2 cellular contexts compared by ENCODE assay signal in genomic region chr4:151100517-151100916, GRCh38.
TF ChIP-seq lines count a peak whose summit lies in the region.

No MANE protein-coding gene starts in this region.

TF ChIP-seq in H1, 55 proteins besides CTCF, POLR2A, EP300 and RAD21 (continued from another document):
- TF ChIP-seq, protein P1, sequence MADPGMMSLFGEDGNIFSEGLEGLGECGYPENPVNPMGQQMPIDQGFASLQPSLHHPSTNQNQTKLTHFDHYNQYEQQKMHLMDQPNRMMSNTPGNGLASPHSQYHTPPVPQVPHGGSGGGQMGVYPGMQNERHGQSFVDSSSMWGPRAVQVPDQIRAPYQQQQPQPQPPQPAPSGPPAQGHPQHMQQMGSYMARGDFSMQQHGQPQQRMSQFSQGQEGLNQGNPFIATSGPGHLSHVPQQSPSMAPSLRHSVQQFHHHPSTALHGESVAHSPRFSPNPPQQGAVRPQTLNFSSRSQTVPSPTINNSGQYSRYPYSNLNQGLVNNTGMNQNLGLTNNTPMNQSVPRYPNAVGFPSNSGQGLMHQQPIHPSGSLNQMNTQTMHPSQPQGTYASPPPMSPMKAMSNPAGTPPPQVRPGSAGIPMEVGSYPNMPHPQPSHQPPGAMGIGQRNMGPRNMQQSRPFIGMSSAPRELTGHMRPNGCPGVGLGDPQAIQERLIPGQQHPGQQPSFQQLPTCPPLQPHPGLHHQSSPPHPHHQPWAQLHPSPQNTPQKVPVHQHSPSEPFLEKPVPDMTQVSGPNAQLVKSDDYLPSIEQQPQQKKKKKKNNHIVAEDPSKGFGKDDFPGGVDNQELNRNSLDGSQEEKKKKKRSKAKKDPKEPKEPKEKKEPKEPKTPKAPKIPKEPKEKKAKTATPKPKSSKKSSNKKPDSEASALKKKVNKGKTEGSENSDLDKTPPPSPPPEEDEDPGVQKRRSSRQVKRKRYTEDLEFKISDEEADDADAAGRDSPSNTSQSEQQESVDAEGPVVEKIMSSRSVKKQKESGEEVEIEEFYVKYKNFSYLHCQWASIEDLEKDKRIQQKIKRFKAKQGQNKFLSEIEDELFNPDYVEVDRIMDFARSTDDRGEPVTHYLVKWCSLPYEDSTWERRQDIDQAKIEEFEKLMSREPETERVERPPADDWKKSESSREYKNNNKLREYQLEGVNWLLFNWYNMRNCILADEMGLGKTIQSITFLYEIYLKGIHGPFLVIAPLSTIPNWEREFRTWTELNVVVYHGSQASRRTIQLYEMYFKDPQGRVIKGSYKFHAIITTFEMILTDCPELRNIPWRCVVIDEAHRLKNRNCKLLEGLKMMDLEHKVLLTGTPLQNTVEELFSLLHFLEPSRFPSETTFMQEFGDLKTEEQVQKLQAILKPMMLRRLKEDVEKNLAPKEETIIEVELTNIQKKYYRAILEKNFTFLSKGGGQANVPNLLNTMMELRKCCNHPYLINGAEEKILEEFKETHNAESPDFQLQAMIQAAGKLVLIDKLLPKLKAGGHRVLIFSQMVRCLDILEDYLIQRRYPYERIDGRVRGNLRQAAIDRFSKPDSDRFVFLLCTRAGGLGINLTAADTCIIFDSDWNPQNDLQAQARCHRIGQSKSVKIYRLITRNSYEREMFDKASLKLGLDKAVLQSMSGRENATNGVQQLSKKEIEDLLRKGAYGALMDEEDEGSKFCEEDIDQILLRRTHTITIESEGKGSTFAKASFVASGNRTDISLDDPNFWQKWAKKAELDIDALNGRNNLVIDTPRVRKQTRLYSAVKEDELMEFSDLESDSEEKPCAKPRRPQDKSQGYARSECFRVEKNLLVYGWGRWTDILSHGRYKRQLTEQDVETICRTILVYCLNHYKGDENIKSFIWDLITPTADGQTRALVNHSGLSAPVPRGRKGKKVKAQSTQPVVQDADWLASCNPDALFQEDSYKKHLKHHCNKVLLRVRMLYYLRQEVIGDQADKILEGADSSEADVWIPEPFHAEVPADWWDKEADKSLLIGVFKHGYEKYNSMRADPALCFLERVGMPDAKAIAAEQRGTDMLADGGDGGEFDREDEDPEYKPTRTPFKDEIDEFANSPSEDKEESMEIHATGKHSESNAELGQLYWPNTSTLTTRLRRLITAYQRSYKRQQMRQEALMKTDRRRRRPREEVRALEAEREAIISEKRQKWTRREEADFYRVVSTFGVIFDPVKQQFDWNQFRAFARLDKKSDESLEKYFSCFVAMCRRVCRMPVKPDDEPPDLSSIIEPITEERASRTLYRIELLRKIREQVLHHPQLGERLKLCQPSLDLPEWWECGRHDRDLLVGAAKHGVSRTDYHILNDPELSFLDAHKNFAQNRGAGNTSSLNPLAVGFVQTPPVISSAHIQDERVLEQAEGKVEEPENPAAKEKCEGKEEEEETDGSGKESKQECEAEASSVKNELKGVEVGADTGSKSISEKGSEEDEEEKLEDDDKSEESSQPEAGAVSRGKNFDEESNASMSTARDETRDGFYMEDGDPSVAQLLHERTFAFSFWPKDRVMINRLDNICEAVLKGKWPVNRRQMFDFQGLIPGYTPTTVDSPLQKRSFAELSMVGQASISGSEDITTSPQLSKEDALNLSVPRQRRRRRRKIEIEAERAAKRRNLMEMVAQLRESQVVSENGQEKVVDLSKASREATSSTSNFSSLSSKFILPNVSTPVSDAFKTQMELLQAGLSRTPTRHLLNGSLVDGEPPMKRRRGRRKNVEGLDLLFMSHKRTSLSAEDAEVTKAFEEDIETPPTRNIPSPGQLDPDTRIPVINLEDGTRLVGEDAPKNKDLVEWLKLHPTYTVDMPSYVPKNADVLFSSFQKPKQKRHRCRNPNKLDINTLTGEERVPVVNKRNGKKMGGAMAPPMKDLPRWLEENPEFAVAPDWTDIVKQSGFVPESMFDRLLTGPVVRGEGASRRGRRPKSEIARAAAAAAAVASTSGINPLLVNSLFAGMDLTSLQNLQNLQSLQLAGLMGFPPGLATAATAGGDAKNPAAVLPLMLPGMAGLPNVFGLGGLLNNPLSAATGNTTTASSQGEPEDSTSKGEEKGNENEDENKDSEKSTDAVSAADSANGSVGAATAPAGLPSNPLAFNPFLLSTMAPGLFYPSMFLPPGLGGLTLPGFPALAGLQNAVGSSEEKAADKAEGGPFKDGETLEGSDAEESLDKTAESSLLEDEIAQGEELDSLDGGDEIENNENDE (IDR thresholded peaks at IDR 0.05; ENCODE audit: insufficient replicate concordance, low read length): no peak
- no peak for TF ChIP-seq KDM1A (IDR thresholded peaks at IDR 0.05; ENCODE audit: borderline replicate concordance, low read length)
- no peak for TF ChIP-seq EZH2 (IDR thresholded peaks at IDR 0.05; ENCODE audit: low read depth, low read length, severe bottlenecking)
- no peak for TF ChIP-seq BRCA1 (IDR thresholded peaks at IDR 0.05; ENCODE audit: low read depth, low read length)
- no peak for TF ChIP-seq SRF (IDR thresholded peaks at IDR 0.05; ENCODE audit: low read depth, low read length)
- TF ChIP-seq ASH2L (IDR thresholded peaks at IDR 0.05; ENCODE audit: low read length): no peak
- TF ChIP-seq HDAC2 (IDR thresholded peaks at IDR 0.05; ENCODE audit: borderline replicate concordance in 1 of 2, low read depth in 2 of 2, low read length in 2 of 2): no peak
- TF ChIP-seq YY1 (IDR thresholded peaks at IDR 0.05; ENCODE audit: low read depth, low read length): no peak

TF ChIP-seq in neural cell, 6 proteins besides CTCF, POLR2A, EP300 and RAD21 (continued from another document):
- TF ChIP-seq, protein P2, sequence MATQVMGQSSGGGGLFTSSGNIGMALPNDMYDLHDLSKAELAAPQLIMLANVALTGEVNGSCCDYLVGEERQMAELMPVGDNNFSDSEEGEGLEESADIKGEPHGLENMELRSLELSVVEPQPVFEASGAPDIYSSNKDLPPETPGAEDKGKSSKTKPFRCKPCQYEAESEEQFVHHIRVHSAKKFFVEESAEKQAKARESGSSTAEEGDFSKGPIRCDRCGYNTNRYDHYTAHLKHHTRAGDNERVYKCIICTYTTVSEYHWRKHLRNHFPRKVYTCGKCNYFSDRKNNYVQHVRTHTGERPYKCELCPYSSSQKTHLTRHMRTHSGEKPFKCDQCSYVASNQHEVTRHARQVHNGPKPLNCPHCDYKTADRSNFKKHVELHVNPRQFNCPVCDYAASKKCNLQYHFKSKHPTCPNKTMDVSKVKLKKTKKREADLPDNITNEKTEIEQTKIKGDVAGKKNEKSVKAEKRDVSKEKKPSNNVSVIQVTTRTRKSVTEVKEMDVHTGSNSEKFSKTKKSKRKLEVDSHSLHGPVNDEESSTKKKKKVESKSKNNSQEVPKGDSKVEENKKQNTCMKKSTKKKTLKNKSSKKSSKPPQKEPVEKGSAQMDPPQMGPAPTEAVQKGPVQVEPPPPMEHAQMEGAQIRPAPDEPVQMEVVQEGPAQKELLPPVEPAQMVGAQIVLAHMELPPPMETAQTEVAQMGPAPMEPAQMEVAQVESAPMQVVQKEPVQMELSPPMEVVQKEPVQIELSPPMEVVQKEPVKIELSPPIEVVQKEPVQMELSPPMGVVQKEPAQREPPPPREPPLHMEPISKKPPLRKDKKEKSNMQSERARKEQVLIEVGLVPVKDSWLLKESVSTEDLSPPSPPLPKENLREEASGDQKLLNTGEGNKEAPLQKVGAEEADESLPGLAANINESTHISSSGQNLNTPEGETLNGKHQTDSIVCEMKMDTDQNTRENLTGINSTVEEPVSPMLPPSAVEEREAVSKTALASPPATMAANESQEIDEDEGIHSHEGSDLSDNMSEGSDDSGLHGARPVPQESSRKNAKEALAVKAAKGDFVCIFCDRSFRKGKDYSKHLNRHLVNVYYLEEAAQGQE (IDR thresholded peaks at IDR 0.05; ENCODE audit: borderline replicate concordance): no peak
- no peak for TF ChIP-seq EZH2 (IDR thresholded peaks at IDR 0.05; ENCODE audit: borderline replicate concordance, insufficient read depth, low read length, poor library complexity, severe bottlenecking)
